Comparison of ENCODE assay signal across 8 cellular contexts in genomic region chr18:21612125-21613100, GRCh38. TPM values are rescaled to one million over a fixed set of nuclear protein-coding genes. Genes with fewer than 3 reads are reported as not detected.
DNase-seq lines count a peak whose midpoint lies in the region; ATAC-seq, FAIRE-seq and TF ChIP-seq lines count a peak whose summit lies in the region.

SNRPD1 (plus strand) TSS chr18:21612314; CDS start chr18:21612430, 116 bp downstream.

- H3K36me3 ChIP-seq in BLaER1 treated with 17β-estradiol and CSF1 and Interleukin-3, amounts not matched to agents 10 nM and 100 nM: peaks cover 13 to 43% (median 37%) of the 10 kb centered on the region in 11 experiments
- no peaks in the 10 kb centered on the region for H3K36me3 ChIP-seq in colonic mucosa

- H3K4me3 ChIP-seq in BLaER1 treated with 17β-estradiol and CSF1 and Interleukin-3, amounts not matched to agents 10 nM and 100 nM: peak within 1 kb of the TSS; percentile 68 to 85 (median 78)
- peak within 1 kb of the TSS; percentile 72 for H3K4me3 ChIP-seq in colonic mucosa

- intact Hi-C loops in colonic mucosa (cut with DNase I): loop anchor here (5.0 kb wide), 1 partner anchor 130 kb away; the partner anchor contains the start of gene MIB1

- H3K4me2 ChIP-seq in BLaER1 treated with 17β-estradiol and CSF1 and Interleukin-3, amounts not matched to agents 10 nM and 100 nM: peak within 1 kb of the TSS; percentile 70 to 94 (median 88)

- peaks cover 0 to 44% (median 19%) of the 10 kb centered on the region in 11 experiments; a peak in 14 of 22 replicates for H3K9me3 ChIP-seq in BLaER1 treated with 17β-estradiol and CSF1 and Interleukin-3, amounts not matched to agents 10 nM and 100 nM (replicated peaks in 1 of 11)
- H3K9me3 ChIP-seq in colonic mucosa: no peaks in the 10 kb centered on the region

- TF ChIP-seq CTCF in colonic mucosa (IDR thresholded peaks at IDR 0.05): peak; percentile 83

- FAIRE-seq in GM19239 (lab: Jason Lieb, UNC): peak; percentile 78

- ATAC-seq in HG03457 (IDR thresholded peaks at IDR 0.05; ENCODE audit: unreplicated experiment): peak; percentile 98

- peak within 1 kb of the TSS; percentile 86 to 99 (median 95) for H3K9ac ChIP-seq in BLaER1 treated with 17β-estradiol and CSF1 and Interleukin-3, amounts not matched to agents 10 nM and 100 nM
- peak within 1 kb of the TSS; percentile 75 to 89 for H3K9ac ChIP-seq in colonic mucosa (ENCODE audit: low read depth in 2 of 2, low read length in 2 of 2)

- H4K20me1 ChIP-seq in BLaER1 treated with 17β-estradiol and CSF1 and Interleukin-3, amounts not matched to agents 10 nM and 100 nM: peaks cover 6 to 45% (median 33%) of the 10 kb centered on the region in 11 experiments; a peak in 21 of 22 replicates

- H3K27me3 ChIP-seq in BLaER1 treated with 17β-estradiol and CSF1 and Interleukin-3, amounts not matched to agents 10 nM and 100 nM: no peaks in the 10 kb centered on the region
- no peaks in the 10 kb centered on the region for H3K27me3 ChIP-seq in colonic mucosa
- H3K27me3 ChIP-seq in layer of hippocampus (ENCODE audit: control insufficient read depth, insufficient read depth, low read length): no peaks in the 10 kb centered on the region

- peaks cover 14 to 24% (median 19%) of the 10 kb centered on the region in 10 experiments for H3K4me1 ChIP-seq in BLaER1 treated with 17β-estradiol and CSF1 and Interleukin-3, amounts not matched to agents 10 nM and 100 nM
- no peaks in the 10 kb centered on the region for H3K4me1 ChIP-seq in colonic mucosa

- H3K27ac ChIP-seq in BLaER1 treated with 17β-estradiol and CSF1 and Interleukin-3, amounts not matched to agents 10 nM and 100 nM: peak within 1 kb of the TSS; percentile 84 to 99 (median 97)
- H3K27ac ChIP-seq in colonic mucosa (peak within 1 kb of the TSS; percentile 82), layer of hippocampus (ENCODE audit: low read depth, low read length) (peak within 1 kb of the TSS; percentile 72)

- DNase-seq in GM19239 (ENCODE audit: insufficient read length, low spot score) (peak; percentile 81), NCI-H524 (lab: John Stamatoyannopoulos, UW) (peak; percentile 82 to 88), colonic mucosa (peak; percentile 92)
- peak; percentile 79 to 83 for DNase-seq in activated CD4-positive, alpha-beta T cell treated with anti-CD3 and anti-CD28 coated beads for 4 hours
- DNase-seq in stimulated activated CD4-positive, alpha-beta T cell treated with anti-CD3 and anti-CD28 coated beads, Interleukin-1b, Interleukin-23, amount 100 ng/mL, for 4 hours (ENCODE audit: low read depth in 2 of 2): peak; percentile 82 to 86

RNA-seq across cellular contexts. Expression of gene SNRPD1, which starts in this region (rescaled TPM):
- 10 to 100 TPM; 34.0 to 75.7 TPM for total RNA-seq in colonic mucosa

Comparison
In these comparisons a context has a peak if more than half of its experiments do, and no peak if none do; other contexts are left out.
1. Peak in every context shown above with its lines: DNase-seq, ATAC-seq, H3K4me3 ChIP-seq and H3K27ac ChIP-seq.